Comparison of ENCODE assay signal across 1 cellular context in genomic region chr2:159449504-159450124, GRCh38.
TF ChIP-seq lines count a peak whose summit lies in the region.

No MANE protein-coding gene starts in this region.

TF ChIP-seq in IMR-90, 13 proteins besides CTCF, POLR2A, EP300 and RAD21 (continued from another document):
- TF ChIP-seq, protein P1, sequence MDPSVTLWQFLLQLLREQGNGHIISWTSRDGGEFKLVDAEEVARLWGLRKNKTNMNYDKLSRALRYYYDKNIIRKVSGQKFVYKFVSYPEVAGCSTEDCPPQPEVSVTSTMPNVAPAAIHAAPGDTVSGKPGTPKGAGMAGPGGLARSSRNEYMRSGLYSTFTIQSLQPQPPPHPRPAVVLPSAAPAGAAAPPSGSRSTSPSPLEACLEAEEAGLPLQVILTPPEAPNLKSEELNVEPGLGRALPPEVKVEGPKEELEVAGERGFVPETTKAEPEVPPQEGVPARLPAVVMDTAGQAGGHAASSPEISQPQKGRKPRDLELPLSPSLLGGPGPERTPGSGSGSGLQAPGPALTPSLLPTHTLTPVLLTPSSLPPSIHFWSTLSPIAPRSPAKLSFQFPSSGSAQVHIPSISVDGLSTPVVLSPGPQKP (IDR thresholded peaks at IDR 0.05; ENCODE audit: borderline replicate concordance, low read depth, low read length): no peak
- TF ChIP-seq NFE2L2 (IDR thresholded peaks at IDR 0.05; ENCODE audit: low read depth, low read length) (no peak), MXI1 (IDR thresholded peaks at IDR 0.05; ENCODE audit: borderline replicate concordance, low read depth, low read length) (no peak), RFX5 (IDR thresholded peaks at IDR 0.05; ENCODE audit: low read depth, low read length) (no peak), SMC3 (IDR thresholded peaks at IDR 0.05; ENCODE audit: low read depth, low read length) (no peak), BHLHE40 (IDR thresholded peaks at IDR 0.05; ENCODE audit: low read depth, low read length) (no peak), MAFK (IDR thresholded peaks at IDR 0.05; ENCODE audit: low read depth, low read length) (no peak)
